ENCODE assay signal across 9 cellular contexts in the genomic region with DNA sequence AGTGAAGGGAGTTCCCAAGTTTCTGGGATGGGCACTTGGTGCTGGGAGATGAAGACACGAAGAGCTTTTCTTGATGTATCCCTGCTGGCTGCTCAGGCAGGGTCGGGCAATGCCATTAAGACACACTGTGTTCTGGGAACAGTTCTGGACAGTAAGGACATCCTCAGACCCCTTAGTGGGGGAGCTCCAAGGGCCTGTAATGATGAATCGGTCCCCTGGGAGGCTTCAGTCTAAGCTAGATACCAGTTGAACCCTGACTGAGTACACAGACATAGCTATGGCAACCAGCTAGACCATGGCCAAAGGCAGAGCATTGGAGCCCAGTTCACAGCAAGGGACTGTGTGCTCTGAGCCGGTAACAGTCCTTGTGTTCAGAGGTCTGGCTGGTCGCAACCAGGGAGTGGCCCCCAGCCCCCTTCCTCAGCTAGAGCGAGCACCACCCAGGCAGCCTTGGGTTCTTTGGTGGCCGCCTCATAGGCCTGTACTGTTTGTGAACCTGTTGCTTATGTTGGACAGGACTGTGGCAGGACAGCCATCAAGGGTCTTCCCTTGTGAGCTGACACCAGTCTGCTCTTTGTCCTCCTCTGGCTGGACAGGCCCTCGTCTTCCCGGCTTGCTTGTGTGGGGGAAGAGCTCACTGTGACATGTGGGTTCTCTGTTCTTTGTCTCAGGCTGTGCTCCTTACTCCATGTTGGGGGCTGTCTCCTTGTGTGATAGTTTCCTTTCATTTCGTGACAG. TPM values are rescaled to one million over a fixed set of nuclear protein-coding genes. Genes with fewer than 3 reads are reported as not detected.
DNase-seq lines count a peak whose midpoint lies in the region; ATAC-seq and TF ChIP-seq lines count a peak whose summit lies in the region.
"Had no signal": no experiment of that assay in that cellular context is flagged by ENCODE, and none has a peak within 500 bp of the region (broad histone marks: within the 10 kb centered on the region; RNA-seq: fewer than 3 reads in every experiment).

No MANE protein-coding gene starts in this region.

- H3K9me3 Mint-ChIP-seq in GM23338 = peaks cover 6% of the 10 kb centered on the region
- no peaks in the 10 kb centered on the region for H3K9me3 Mint-ChIP-seq in activated CD8-positive, alpha-beta T cell treated with anti-CD3 and anti-CD28 coated beads for 36 hours

- DNase-seq in GM23338 (ENCODE audit: low spot score) = no peak
- DNase-seq in activated CD8-positive, alpha-beta T cell treated with anti-CD3 and anti-CD28 coated beads for 36 hours = no peak
- DNase-seq in right cardiac atrium = no peak
- no peak for DNase-seq in GM03348 (ENCODE audit: low spot score)
- DNase-seq in NCI-H2196 (lab: John Stamatoyannopoulos, UW; ENCODE audit: unreplicated experiment) = no peak
- no peak for DNase-seq in NOMO-1 treated with DMSO at 0.1 percent for 48 hours (lab: John Stamatoyannopoulos, UW; ENCODE audit: unreplicated experiment)
- DNase-seq: GOT3 had no signal

- 65% methylated on average over 10 of the region's 10 CpGs for WGBS in right cardiac atrium

- peak overlapping the region; percentile 76 for H3K27ac Mint-ChIP-seq in GM23338
- peak overlapping the region; percentile 65 for H3K27ac Mint-ChIP-seq in activated CD8-positive, alpha-beta T cell treated with anti-CD3 and anti-CD28 coated beads for 36 hours

- no peak for ATAC-seq in GM23338
- no peak for ATAC-seq in activated CD8-positive, alpha-beta T cell treated with anti-CD3 and anti-CD28 coated beads for 36 hours
- peak in 1 of 2 donors; percentile 1 for ATAC-seq in right cardiac atrium
- ATAC-seq in HG03045 (IDR thresholded peaks at IDR 0.05; ENCODE audit: unreplicated experiment) = no peak

- H3K36me3 ChIP-seq in GM23338 (ENCODE audit: insufficient read depth) (no peaks in the 10 kb centered on the region), skeletal muscle satellite cell (ENCODE audit: insufficient read depth, low read length) (peaks cover 25% of the 10 kb centered on the region)

- H3K4me3 ChIP-seq in GM23338 (no peak overlapping the region), right cardiac atrium (ENCODE audit: low read length) (no peak overlapping the region), skeletal muscle satellite cell (ENCODE audit: low read length) (peak overlapping the region; percentile 11)

- TF ChIP-seq CTCF in GM23338 (conservative IDR thresholded peaks at IDR 0.05; ENCODE audit: low read depth in 2 of 2) = no peak
- TF ChIP-seq CTCF in activated CD8-positive, alpha-beta T cell treated with anti-CD3 and anti-CD28 coated beads for 36 hours (IDR thresholded peaks at IDR 0.05) = no peak

- peaks cover 11% of the 10 kb centered on the region for H4K20me1 ChIP-seq in GM23338 (replicated peaks; ENCODE audit: insufficient read depth)

- H3K9me3 ChIP-seq in right cardiac atrium (ENCODE audit: control insufficient read depth, low read length) = no peaks in the 10 kb centered on the region
- H3K9me3 ChIP-seq in skeletal muscle satellite cell (replicated peaks; ENCODE audit: low read length) = no peaks in the 10 kb centered on the region

- H2AFZ ChIP-seq in GM23338 = no peak overlapping the region

- peaks cover 30% of the 10 kb centered on the region for H3K4me1 Mint-ChIP-seq in GM23338
- H3K4me1 Mint-ChIP-seq in activated CD8-positive, alpha-beta T cell treated with anti-CD3 and anti-CD28 coated beads for 36 hours (ENCODE audit: low read depth) = peaks cover 66% of the 10 kb centered on the region

- H3K36me3 Mint-ChIP-seq in GM23338 (ENCODE audit: low read depth) = peaks cover 24% of the 10 kb centered on the region
- H3K36me3 Mint-ChIP-seq in activated CD8-positive, alpha-beta T cell treated with anti-CD3 and anti-CD28 coated beads for 36 hours (ENCODE audit: low read depth) = peaks cover 31% of the 10 kb centered on the region

- H3K9me2 ChIP-seq in GM23338 (ENCODE audit: insufficient read depth) = no peaks in the 10 kb centered on the region

- H3K27ac ChIP-seq in GM23338 (ENCODE audit: low read depth) = no peak overlapping the region
- H3K27ac ChIP-seq in right cardiac atrium (ENCODE audit: low read length) = peak overlapping the region; percentile 55

- H3K4me2 ChIP-seq in GM23338 (no peak overlapping the region), skeletal muscle satellite cell (ENCODE audit: low read length) (peak overlapping the region; percentile 72)

- H3K4me3 Mint-ChIP-seq in GM23338 = no peak overlapping the region
- H3K4me3 Mint-ChIP-seq in activated CD8-positive, alpha-beta T cell treated with anti-CD3 and anti-CD28 coated beads for 36 hours = no peak overlapping the region

- H3K79me2 ChIP-seq in GM23338 (replicated peaks; ENCODE audit: insufficient read depth) = peaks cover 75% of the 10 kb centered on the region

- H3K27me3 ChIP-seq in GM23338 (ENCODE audit: insufficient read depth) (no peaks in the 10 kb centered on the region), right cardiac atrium (ENCODE audit: control insufficient read depth, insufficient read depth) (no peaks in the 10 kb centered on the region), skeletal muscle satellite cell (ENCODE audit: control insufficient read depth, insufficient read depth, low read length) (no peaks in the 10 kb centered on the region)

- H3K9ac ChIP-seq in skeletal muscle satellite cell (ENCODE audit: low read depth, low read length) = peak overlapping the region; percentile 86

- peaks cover 4% of the 10 kb centered on the region for H3K27me3 Mint-ChIP-seq in GM23338 (ENCODE audit: insufficient read depth, low read depth, poor library complexity)
- no peaks in the 10 kb centered on the region for H3K27me3 Mint-ChIP-seq in activated CD8-positive, alpha-beta T cell treated with anti-CD3 and anti-CD28 coated beads for 36 hours

- H3F3A ChIP-seq in GM23338 (replicated peaks; ENCODE audit: low read depth) = no peaks in the 10 kb centered on the region

- CTCF ChIA-PET in activated CD8-positive, alpha-beta T cell treated with anti-CD3 and anti-CD28 coated beads for 36 hours (lab: Charles Lee) = interaction anchor here (1.1 to 2.9 kb wide), 4 partner anchors 9 to 39 kb away, joined by 4 to 17 read pairs (median 6); no protein-coding TSS in a partner anchor

- POLR2A ChIA-PET in activated CD8-positive, alpha-beta T cell treated with anti-CD3 and anti-CD28 coated beads for 36 hours (lab: Charles Lee) = interaction anchor here (0.7 to 1.3 kb wide), 4 partner anchors 19 to 25 kb away, joined by 3 to 4 read pairs (median 3); a partner anchor contains a TSS

- H3K4me1 ChIP-seq in GM23338 (ENCODE audit: insufficient read depth) = peaks cover 13% of the 10 kb centered on the region
- peaks cover 48% of the 10 kb centered on the region for H3K4me1 ChIP-seq in right cardiac atrium (ENCODE audit: control insufficient read depth, insufficient read depth, low read length)
- peaks cover 53% of the 10 kb centered on the region for H3K4me1 ChIP-seq in skeletal muscle satellite cell (ENCODE audit: control insufficient read depth, insufficient read depth, low read length)

- intact Hi-C loops in activated CD8-positive, alpha-beta T cell treated with anti-CD3 and anti-CD28 coated beads for 36 hours (cut with micrococcal nuclease) = no loop called here
- intact Hi-C loops in right cardiac atrium (cut with DNase I) = no loop called here

TF ChIP-seq in GM23338, 12 proteins besides CTCF, POLR2A, EP300 and RAD21 (continues in another document):
- TF ChIP-seq EZH2 (IDR thresholded peaks at IDR 0.05; ENCODE audit: low read depth, unreplicated experiment) (no peak), CREB1 (CRISPR knock-in tag; IDR thresholded peaks at IDR 0.05; ENCODE audit: low read depth) (no peak), JUNB (IDR thresholded peaks at IDR 0.05; ENCODE audit: unreplicated experiment) (no peak), EZH2phosphoT487 (IDR thresholded peaks at IDR 0.05; ENCODE audit: unreplicated experiment) (no peak)
- TF ChIP-seq, protein P1, sequence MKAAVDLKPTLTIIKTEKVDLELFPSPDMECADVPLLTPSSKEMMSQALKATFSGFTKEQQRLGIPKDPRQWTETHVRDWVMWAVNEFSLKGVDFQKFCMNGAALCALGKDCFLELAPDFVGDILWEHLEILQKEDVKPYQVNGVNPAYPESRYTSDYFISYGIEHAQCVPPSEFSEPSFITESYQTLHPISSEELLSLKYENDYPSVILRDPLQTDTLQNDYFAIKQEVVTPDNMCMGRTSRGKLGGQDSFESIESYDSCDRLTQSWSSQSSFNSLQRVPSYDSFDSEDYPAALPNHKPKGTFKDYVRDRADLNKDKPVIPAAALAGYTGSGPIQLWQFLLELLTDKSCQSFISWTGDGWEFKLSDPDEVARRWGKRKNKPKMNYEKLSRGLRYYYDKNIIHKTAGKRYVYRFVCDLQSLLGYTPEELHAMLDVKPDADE (IDR thresholded peaks at IDR 0.05) = no peak

RNA-seq across cellular contexts. Expression of a gene that starts 25.0 kb away (rescaled TPM):
- total RNA-seq in GM23338 (2014; rRNA removed; shearing (Covaris generic)) = 32.0 and 43.5 TPM in 2 replicates
- polyA plus RNA-seq in GM23338 (2016; fragmentation: Nextera tagmentation; extraction: Ambion mirVana) (27.7 and 29.2 TPM in 2 replicates), right cardiac atrium (30.9 TPM)
- total RNA-seq in activated CD8-positive, alpha-beta T cell treated with anti-CD3 and anti-CD28 coated beads for 36 hours = 100 to 1,000 TPM; 110 to 118 TPM
- 10 to 100 TPM; 47.3 to 53.4 (median 50.1) TPM for total RNA-seq in right cardiac atrium
- total RNA-seq in skeletal muscle satellite cell (2012; rRNA removed) = 43.3 and 49.1 TPM in 2 replicates

RNA-seq across cellular contexts. Expression of a gene that starts 36.8 kb away (rescaled TPM):
- total RNA-seq in GM23338 (2014; rRNA removed; shearing (Covaris generic)) = 12.1 and 16.0 TPM in 2 replicates
- 2.4 and 2.8 TPM in 2 replicates for polyA plus RNA-seq in GM23338 (2016; fragmentation: Nextera tagmentation; extraction: Ambion mirVana)
- 10 to 100 TPM; 16.3 to 17.9 TPM for total RNA-seq in activated CD8-positive, alpha-beta T cell treated with anti-CD3 and anti-CD28 coated beads for 36 hours
- 10 to 100 TPM; 17.9 to 25.8 (median 20.6) TPM for total RNA-seq in right cardiac atrium
- polyA plus RNA-seq in right cardiac atrium = 19.1 TPM
- 14.7 and 18.1 TPM in 2 replicates for total RNA-seq in skeletal muscle satellite cell (2012; rRNA removed)
